13 cellular contexts compared by ENCODE assay signal in the genomic region with DNA sequence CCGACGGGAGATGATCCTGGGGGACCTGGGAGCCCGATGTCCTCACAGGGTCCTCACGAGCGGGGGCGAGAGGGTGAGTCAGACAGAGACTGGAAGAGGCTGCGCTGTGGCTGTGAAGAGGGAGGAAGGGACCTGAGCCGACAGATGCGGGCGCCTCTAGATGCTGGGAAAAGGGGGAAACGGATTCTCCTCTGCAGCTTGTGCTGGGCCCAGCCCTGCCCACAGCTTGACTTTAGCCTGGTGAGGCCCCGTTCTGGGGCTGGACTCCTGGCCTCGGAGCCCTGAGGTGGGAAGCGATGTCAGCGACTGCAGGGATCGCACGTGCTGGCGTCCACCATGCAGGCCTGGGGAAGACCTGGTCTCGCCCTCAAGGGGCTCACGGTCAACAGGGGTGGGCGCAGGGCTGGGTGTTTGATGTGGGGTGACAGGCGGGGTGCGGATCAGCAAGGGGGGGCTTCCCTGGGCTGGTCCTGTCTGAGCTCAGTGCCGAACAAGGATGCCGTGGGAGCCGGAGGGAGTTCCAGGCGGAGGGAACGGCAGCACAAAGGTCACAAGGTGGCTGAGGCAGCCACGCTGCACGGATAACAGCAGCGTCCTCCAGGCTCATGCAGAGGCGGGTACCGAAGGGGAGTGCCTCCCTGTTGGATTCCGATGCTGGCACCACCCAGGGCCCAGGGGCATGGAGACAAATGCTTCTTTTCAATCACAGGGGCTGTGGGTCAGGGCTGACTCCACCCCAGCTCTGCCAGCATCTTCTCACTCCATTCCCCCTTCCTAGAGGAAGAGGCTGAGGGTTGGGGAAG. TPM values are rescaled to one million over a fixed set of nuclear protein-coding genes. Genes with fewer than 3 reads are reported as not detected.
DNase-seq lines count a peak whose midpoint lies in the region; ATAC-seq and TF ChIP-seq lines count a peak whose summit lies in the region.
"Had no signal": no experiment of that assay in that cellular context is flagged by ENCODE, and none has a peak within 500 bp of the region (broad histone marks: within the 10 kb centered on the region; RNA-seq: fewer than 3 reads in every experiment).

No MANE protein-coding gene starts in this region.

- H3K4me3 ChIP-seq in heart right ventricle (no peak overlapping the region), fibroblast of mammary gland (ENCODE audit: control insufficient read depth, low read depth, low read length) (no peak overlapping the region), uterus (no peak overlapping the region)

- peaks cover 0 to under 1% (median 0%) of the 10 kb centered on the region in 11 donors for H3K9me3 ChIP-seq in heart right ventricle
- no peaks in the 10 kb centered on the region for H3K9me3 ChIP-seq in uterus

- TF ChIP-seq CTCF in heart right ventricle (IDR thresholded peaks at IDR 0.05), result no peak
- TF ChIP-seq CTCF in fibroblast of mammary gland (conservative IDR thresholded peaks at IDR 0.05; ENCODE audit: control insufficient read depth, insufficient read depth, low read depth, low read length), result no peak
- TF ChIP-seq CTCF in uterus (IDR thresholded peaks at IDR 0.05), result no peak

- H3K4me1 ChIP-seq in heart right ventricle (peaks cover 24 to 77% (median 60%) of the 10 kb centered on the region in 9 donors), uterus (peaks cover 13 to 38% of the 10 kb centered on the region in 2 donors)

- no peak for ATAC-seq in heart right ventricle
- ATAC-seq in Right ventricle myocardium superior (ENCODE audit: poor library complexity), result no peak
- ATAC-seq in SK-N-SH treated with all-trans-retinoic acid at 6 μM for 48 hours, result no peak
- ATAC-seq: activated CD4-positive, alpha-beta T cell treated with anti-CD3 and anti-CD28 coated beads for 36 hours had no signal

- H3K27me3 ChIP-seq in heart right ventricle (peaks cover 0 to 10% (median 0%) of the 10 kb centered on the region in 7 donors), uterus (no peaks in the 10 kb centered on the region)

- intact Hi-C loops in heart right ventricle (cut with DNase I) (loop anchor here in 6 of 10 donors (2.0 to 10.0 kb wide), 4 partner anchors 30 to 536 kb away; a partner anchor contains a TSS), Right ventricle myocardium superior (cut with DNase I) (loop anchor here (5.0 kb wide), 1 partner anchor 34 kb away; a partner anchor contains a TSS), uterus (cut with DNase I; ENCODE audit: low total_unique reads) (no loop called here)

- peak overlapping the region; percentile 90 to 100 (median 99) for H3K27ac ChIP-seq in heart right ventricle
- H3K27ac ChIP-seq in uterus, result peak overlapping the region; percentile 95 to 98

- WGBS in heart right ventricle, 2 donors, result 66 to 72% methylated on average over 34 of the region's 34 CpGs

- peaks cover 0 to 34% (median 7%) of the 10 kb centered on the region in 9 donors for H3K36me3 ChIP-seq in heart right ventricle
- H3K36me3 ChIP-seq in uterus, result no peaks in the 10 kb centered on the region

- TF ChIP-seq POLR2A in uterus (IDR thresholded peaks at IDR 0.05), result no peak

- no peak for DNase-seq in heart right ventricle
- DNase-seq in Right ventricle myocardium superior, result no peak
- peak; percentile 62 for DNase-seq in fibroblast of mammary gland (ENCODE audit: low read depth)
- DNase-seq in occipital lobe (lab: John Stamatoyannopoulos, UW), result peak; percentile 31
- DNase-seq in uterus, result peak; percentile 50 to 65
- DNase-seq in DMS114 treated with DMSO at 0.1 percent for 48 hours (lab: John Stamatoyannopoulos, UW; ENCODE audit: unreplicated experiment), result no peak
- no peak for DNase-seq in stimulated activated CD4-positive, alpha-beta T cell treated with anti-CD3 and anti-CD28 coated beads, Interleukin-15, amount 100 ng/mL, for 24 hours
- DNase-seq: activated CD4-positive, alpha-beta T cell treated with anti-CD3 and anti-CD28 coated beads for 36 hours; activated gamma-delta T cell treated with Interleukin-2 at 50 U/mL for 16 hours; DMS79 treated with DMSO at 0.1 percent for 48 hours; naive B cell; SIG-M5 had no signal

TF ChIP-seq in SK-N-SH treated with all-trans-retinoic acid at 6 μM for 48 hours, 23 proteins besides CTCF, POLR2A, EP300 and RAD21:
- TF ChIP-seq ZC3H10 (CRISPR knock-in tag; IDR thresholded peaks at IDR 0.05) (no peak), ZNF70 (CRISPR knock-in tag; IDR thresholded peaks at IDR 0.05) (no peak), ZFP3 (CRISPR knock-in tag; IDR thresholded peaks at IDR 0.05) (no peak), BACH2 (CRISPR knock-in tag; IDR thresholded peaks at IDR 0.05; ENCODE audit: borderline replicate concordance) (no peak), OSR1 (CRISPR knock-in tag; IDR thresholded peaks at IDR 0.05) (no peak), ZNF8 (CRISPR knock-in tag; IDR thresholded peaks at IDR 0.05) (no peak), RARB (CRISPR knock-in tag; IDR thresholded peaks at IDR 0.05) (no peak), TOX (CRISPR knock-in tag; IDR thresholded peaks at IDR 0.05; ENCODE audit: borderline replicate concordance) (no peak), ESRRG (CRISPR knock-in tag; IDR thresholded peaks at IDR 0.05) (no peak), PPARA (CRISPR knock-in tag; IDR thresholded peaks at IDR 0.05; ENCODE audit: borderline replicate concordance) (no peak)
- TF ChIP-seq, protein P1, sequence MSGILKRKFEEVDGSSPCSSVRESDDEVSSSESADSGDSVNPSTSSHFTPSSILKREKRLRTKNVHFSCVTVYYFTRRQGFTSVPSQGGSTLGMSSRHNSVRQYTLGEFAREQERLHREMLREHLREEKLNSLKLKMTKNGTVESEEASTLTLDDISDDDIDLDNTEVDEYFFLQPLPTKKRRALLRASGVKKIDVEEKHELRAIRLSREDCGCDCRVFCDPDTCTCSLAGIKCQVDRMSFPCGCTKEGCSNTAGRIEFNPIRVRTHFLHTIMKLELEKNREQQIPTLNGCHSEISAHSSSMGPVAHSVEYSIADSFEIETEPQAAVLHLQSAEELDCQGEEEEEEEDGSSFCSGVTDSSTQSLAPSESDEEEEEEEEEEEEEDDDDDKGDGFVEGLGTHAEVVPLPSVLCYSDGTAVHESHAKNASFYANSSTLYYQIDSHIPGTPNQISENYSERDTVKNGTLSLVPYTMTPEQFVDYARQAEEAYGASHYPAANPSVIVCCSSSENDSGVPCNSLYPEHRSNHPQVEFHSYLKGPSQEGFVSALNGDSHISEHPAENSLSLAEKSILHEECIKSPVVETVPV (CRISPR knock-in tag; IDR thresholded peaks at IDR 0.05), result no peak
- TF ChIP-seq, protein P2, sequence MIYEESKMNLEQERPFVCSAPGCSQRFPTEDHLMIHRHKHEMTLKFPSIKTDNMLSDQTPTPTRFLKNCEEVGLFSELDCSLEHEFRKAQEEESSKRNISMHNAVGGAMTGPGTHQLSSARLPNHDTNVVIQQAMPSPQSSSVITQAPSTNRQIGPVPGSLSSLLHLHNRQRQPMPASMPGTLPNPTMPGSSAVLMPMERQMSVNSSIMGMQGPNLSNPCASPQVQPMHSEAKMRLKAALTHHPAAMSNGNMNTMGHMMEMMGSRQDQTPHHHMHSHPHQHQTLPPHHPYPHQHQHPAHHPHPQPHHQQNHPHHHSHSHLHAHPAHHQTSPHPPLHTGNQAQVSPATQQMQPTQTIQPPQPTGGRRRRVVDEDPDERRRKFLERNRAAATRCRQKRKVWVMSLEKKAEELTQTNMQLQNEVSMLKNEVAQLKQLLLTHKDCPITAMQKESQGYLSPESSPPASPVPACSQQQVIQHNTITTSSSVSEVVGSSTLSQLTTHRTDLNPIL (CRISPR knock-in tag; IDR thresholded peaks at IDR 0.05; ENCODE audit: low read depth), result no peak

RNA-seq across cellular contexts. Expression of a gene that starts 31.7 kb away (rescaled TPM):
- total RNA-seq in heart right ventricle (10 to 100 TPM; 28.2 to 46.6 (median 36.3) TPM), Right ventricle myocardium superior (31.6 TPM), occipital lobe (19.8 TPM), uterus (10 to 100 TPM in 3 of 4 donors, 1 to 10 TPM in 1; 6.2 to 77.5 (median 33.2) TPM)
- 10 to 100 TPM; 18.3 to 18.9 TPM for polyA plus RNA-seq in heart right ventricle

RNA-seq across cellular contexts. Expression of a gene that starts 39.7 kb away (rescaled TPM):
- total RNA-seq in heart right ventricle (under 1 TPM in 3 of 10 donors, not detected in 7; 0.15 to 0.49 (median 0.34) TPM), Right ventricle myocardium superior (not detected), occipital lobe (not detected), uterus (1 to 10 TPM in 3 of 4 donors, under 1 TPM in 1; 0.37 to 7.4 (median 3.9) TPM)
- polyA plus RNA-seq in heart right ventricle, result under 1 TPM in 1 of 2 donors, not detected in 1; 0.06 TPM

RNA-seq across cellular contexts. Expression of a gene that starts 41.9 kb away (rescaled TPM):
- 10 to 100 TPM in 9 of 10 donors, 1 to 10 TPM in 1; 9.7 to 15.8 (median 12.1) TPM for total RNA-seq in heart right ventricle
- polyA plus RNA-seq in heart right ventricle, result 10 to 100 TPM; 15.8 to 17.6 TPM
- 13.7 TPM for total RNA-seq in Right ventricle myocardium superior
- 19.8 TPM for total RNA-seq in occipital lobe
- 10 to 100 TPM in 3 of 4 donors, 1 to 10 TPM in 1; 6.8 to 28.4 (median 20.7) TPM for total RNA-seq in uterus

Comparison
In these comparisons a context has a peak if more than half of its experiments do, and no peak if none do; other contexts are left out.
1. DNase-seq: peak in fibroblast of mammary gland (single experiment), occipital lobe (single experiment) and uterus (2 of 2); none in heart right ventricle (0 of 2), Right ventricle myocardium superior (single experiment), DMS114 treated with DMSO at 0.1 percent for 48 hours (single experiment) and stimulated activated CD4-positive, alpha-beta T cell treated with anti-CD3 and anti-CD28 coated beads, Interleukin-15, amount 100 ng/mL, for 24 hours (single experiment).